Comparison of ENCODE assay signal across 17 cellular contexts in the genomic region with DNA sequence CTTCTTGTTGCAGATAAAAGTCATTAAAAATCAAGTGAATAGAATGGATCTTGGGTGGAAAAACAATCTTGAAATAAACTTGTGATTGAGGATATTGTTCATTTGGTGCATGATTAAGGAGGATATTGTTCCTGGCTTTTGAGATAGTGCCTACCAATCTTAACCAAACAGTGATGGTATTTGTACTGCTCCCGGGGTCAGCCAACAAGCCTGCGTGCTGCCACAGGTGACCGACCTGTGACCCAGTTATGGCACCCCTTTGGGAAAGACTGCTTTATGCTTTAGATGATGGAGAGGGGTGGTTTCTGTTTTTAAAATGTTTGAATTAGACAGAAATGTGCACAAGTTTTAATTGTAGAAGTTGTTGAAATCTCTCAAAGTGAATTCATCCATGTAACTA. TPM values are rescaled to one million over a fixed set of nuclear protein-coding genes. Genes with fewer than 3 reads are reported as not detected.
DNase-seq lines count a peak whose midpoint lies in the region; ATAC-seq, FAIRE-seq and TF ChIP-seq lines count a peak whose summit lies in the region.
"Had no signal": no experiment of that assay in that cellular context is flagged by ENCODE, and none has a peak within 500 bp of the region (broad histone marks: within the 10 kb centered on the region; RNA-seq: fewer than 3 reads in every experiment).

No MANE protein-coding gene starts in this region.

- H4K20me1 ChIP-seq in HepG2 (ENCODE audit: insufficient read depth, low read length) (no peaks in the 10 kb centered on the region), mammary epithelial cell (ENCODE audit: insufficient read depth, low read length) (no peaks in the 10 kb centered on the region), osteoblast (ENCODE audit: insufficient read depth, low read length) (no peaks in the 10 kb centered on the region)

- no peak overlapping the region for H3K4me3 ChIP-seq in liver (ENCODE audit: low read depth in 1 of 3, low read length in 3 of 3)
- H3K4me3 ChIP-seq in HepG2 (replicated peaks in 1 of 3; ENCODE audit: insufficient read depth in 1 of 3, low read depth in 2 of 3, low read length in 3 of 3) = no peak overlapping the region
- no peak overlapping the region for H3K4me3 ChIP-seq in mammary epithelial cell (replicated peaks in 1 of 3; ENCODE audit: insufficient read depth in 1 of 3, low read depth in 2 of 3, low read length in 3 of 3)
- H3K4me3 ChIP-seq in stomach = no peak overlapping the region
- no peak overlapping the region for H3K4me3 ChIP-seq in osteoblast (ENCODE audit: insufficient read depth, low read length)
- H3K4me3 ChIP-seq: GM23248, HAP-1 had no signal

- no peak overlapping the region for H3K9ac ChIP-seq in liver (ENCODE audit: low read depth in 1 of 2, low read length in 2 of 2)
- no peak overlapping the region for H3K9ac ChIP-seq in HepG2 (ENCODE audit: insufficient read depth, low read depth, low read length)
- H3K9ac ChIP-seq in mammary epithelial cell (ENCODE audit: insufficient read depth, low read length) = no peak overlapping the region
- H3K9ac ChIP-seq: GM23248 had no signal

- H3K27ac ChIP-seq in liver (ENCODE audit: low read depth in 1 of 2, low read length in 2 of 2) = no peak overlapping the region
- H3K27ac ChIP-seq in HepG2 (ENCODE audit: extremely low read length, insufficient read depth, low read length) = no peak overlapping the region
- no peak overlapping the region for H3K27ac ChIP-seq in mammary epithelial cell (ENCODE audit: insufficient read depth, low read depth, low read length)
- H3K27ac ChIP-seq in stomach = peak overlapping the region in 4 of 5 donors; percentile 51 to 67 (median 60)
- no peak overlapping the region for H3K27ac ChIP-seq in osteoblast (ENCODE audit: low read depth, low read length)
- H3K27ac ChIP-seq: C4-2B, GM23248 had no signal

- dilution Hi-C loops in mammary epithelial cell (cut with HindIII; ENCODE audit: low sequenced_read_pairs) = no loop called here

- no peak for TF ChIP-seq POLR2A in HepG2 (IDR thresholded peaks at IDR 0.05; ENCODE audit: insufficient read depth in 1 of 2, low read depth in 2 of 2, low read length in 2 of 2)
- no peak for TF ChIP-seq POLR2A in stomach (IDR thresholded peaks at IDR 0.05)

- no peak for DNase-seq in HepG2 (ENCODE audit: low spot score)
- no peak for DNase-seq in mammary epithelial cell
- DNase-seq in stomach = no peak
- DNase-seq in foreskin melanocyte = no peak
- DNase-seq in osteoblast (ENCODE audit: insufficient read length, low spot score, missing footprints) = no peak
- DNase-seq in middle frontal gyrus (ENCODE audit: extremely low spot score, low spot score) = no peak
- DNase-seq: ACHN; Caco-2; CD4-positive, alpha-beta T cell had no signal

- H3K79me2 ChIP-seq in HepG2 (ENCODE audit: insufficient read depth, low read length) (no peaks in the 10 kb centered on the region), mammary epithelial cell (ENCODE audit: insufficient read depth, low read length) (no peaks in the 10 kb centered on the region), osteoblast (ENCODE audit: insufficient read depth, low read length) (no peaks in the 10 kb centered on the region)

- TF ChIP-seq EP300 in HepG2 (IDR thresholded peaks at IDR 0.05; ENCODE audit: low read depth in 2 of 2, low read length in 2 of 2) = no peak
- no peak for TF ChIP-seq EP300 in HepG2 (CRISPR knock-in tag; IDR thresholded peaks at IDR 0.05; ENCODE audit: borderline replicate concordance)
- TF ChIP-seq EP300 in stomach (IDR thresholded peaks at IDR 0.05) = no peak

- no TSS peak for BruUV-seq in HepG2 (replicated peaks; lab: Mats Ljungman, UMichigan)
- BruUV-seq in mammary epithelial cell (replicated peaks; lab: Mats Ljungman, UMichigan) = no TSS peak

- no peak for FAIRE-seq in HepG2 (lab: Jason Lieb, UNC)
- FAIRE-seq: D721Med, G401.6, GM12891, GM19239 had no signal

- H3K4me2 ChIP-seq in HepG2 (ENCODE audit: low read depth, low read length) (no peak overlapping the region), mammary epithelial cell (ENCODE audit: insufficient read depth, low read depth, low read length) (peak overlapping the region; percentile 41), osteoblast (ENCODE audit: insufficient read depth, low read length) (no peak overlapping the region)

- ATAC-seq in HepG2 = no peak

- in situ Hi-C loops in HepG2 (cut with HindIII; ENCODE audit: extremely low pct_ligation_motif_present, low pct_unique_long_range_greater_than_20kb) = loop anchor here (25.0 kb wide), 1 partner anchor 619 kb away; no protein-coding TSS in a partner anchor
- in situ Hi-C loops in mammary epithelial cell (cut with MboI; ENCODE audit: low sequenced_read_pairs in 2 of 2) = loop anchor here in 1 of 2 donors (25.0 kb wide), 3 partner anchors 994 to 1244 kb away; partner anchors contain the start of gene PRKAB1

- no peaks in the 10 kb centered on the region for H3K4me1 ChIP-seq in liver (ENCODE audit: control insufficient read depth in 4 of 4, insufficient read depth in 4 of 4, low read length in 3 of 4)
- H3K4me1 ChIP-seq in HepG2 (ENCODE audit: insufficient read depth, low read length) = peaks cover 15% of the 10 kb centered on the region
- H3K4me1 ChIP-seq in mammary epithelial cell (ENCODE audit: insufficient read depth, low read length) = peaks cover 15% of the 10 kb centered on the region
- peaks cover 7 to 19% (median 15%) of the 10 kb centered on the region in 4 donors for H3K4me1 ChIP-seq in stomach
- H3K4me1 ChIP-seq in osteoblast (ENCODE audit: insufficient read depth, low read length) = peaks cover 6% of the 10 kb centered on the region
- H3K4me1 ChIP-seq: Caco-2, HAP-1 had no signal

- POLR2A ChIA-PET in HepG2 (lab: Yijun Ruan, JAX) = no interaction called here

- CTCF ChIA-PET in HepG2 (lab: Yijun Ruan, JAX; ENCODE audit: low intra/inter-chr PET ratio, low total read pairs) (no interaction called here), mammary epithelial cell (lab: Charles Lee; ENCODE audit: low non-redundant PET) (no interaction called here)

- intact Hi-C loops in HepG2 (cut with micrococcal nuclease; ENCODE audit: unreplicated experiment) = no loop called here
- intact Hi-C loops in mammary epithelial cell (cut with micrococcal nuclease) = no loop called here
- intact Hi-C loops in stomach (cut with DNase I; ENCODE audit: low total_unique reads) = no loop called here

- TF ChIP-seq CTCF in liver (IDR thresholded peaks at IDR 0.05; ENCODE audit: low read depth, low read length, missing input control) (no peak), HepG2 (CRISPR knock-in tag; IDR thresholded peaks at IDR 0.05) (no peak), mammary epithelial cell (conservative IDR thresholded peaks at IDR 0.05 in 1 of 2, IDR thresholded peaks at IDR 0.05 in 1 of 2; ENCODE audit: extremely low read depth in 1 of 2, insufficient read depth in 1 of 2, low read depth in 1 of 2, low read length in 2 of 2) (no peak), stomach (IDR thresholded peaks at IDR 0.05) (no peak), osteoblast (IDR thresholded peaks at IDR 0.05; ENCODE audit: extremely low read depth, low read depth, low read length) (no peak)

- 44% methylated on average over 3 of the region's 3 CpGs for WGBS in liver
- WGBS in HepG2 (ENCODE audit: low lambda C conversion rate) = 96% methylated on average over 3 of the region's 3 CpGs
- WGBS in mammary epithelial cell (ENCODE audit: low coverage, missing lambda C conversion rate) = 97% methylated on average over 3 of the region's 3 CpGs
- 32 to 64% (median 54%) methylated on average over 3 of the region's 3 CpGs for WGBS in stomach, 5 donors

- H3K36me3 ChIP-seq in liver (ENCODE audit: control insufficient read depth in 4 of 4, insufficient read depth in 3 of 4, low read depth in 1 of 4, low read length in 3 of 4) (peaks cover 0 to 35% (median 27%) of the 10 kb centered on the region in 4 donors), HepG2 (replicated peaks in 1 of 2; ENCODE audit: control insufficient read depth in 1 of 2, insufficient read depth in 2 of 2, low read length in 2 of 2) (peaks cover 2 to 24% of the 10 kb centered on the region in 2 experiments; a peak in 4 of 5 replicates), mammary epithelial cell (ENCODE audit: insufficient read depth, low read length) (peaks cover 8% of the 10 kb centered on the region), stomach (peaks cover 19 to 47% (median 44%) of the 10 kb centered on the region in 4 donors), osteoblast (ENCODE audit: insufficient read depth, low read length) (peaks cover 31% of the 10 kb centered on the region)

- H3K9me3 ChIP-seq in liver (ENCODE audit: control insufficient read depth in 4 of 4, low read length in 3 of 4) (no peaks in the 10 kb centered on the region), HepG2 (ENCODE audit: low read length) (no peaks in the 10 kb centered on the region), mammary epithelial cell (replicated peaks; ENCODE audit: insufficient read depth, low read length) (no peaks in the 10 kb centered on the region), stomach (no peaks in the 10 kb centered on the region), osteoblast (ENCODE audit: low read depth, low read length) (no peaks in the 10 kb centered on the region)
- H3K9me3 ChIP-seq: Caco-2, HAP-1 had no signal

- H3K27me3 ChIP-seq in liver (ENCODE audit: control insufficient read depth in 4 of 4, insufficient read depth in 4 of 4, low read length in 3 of 4) (no peaks in the 10 kb centered on the region), HepG2 (ENCODE audit: control insufficient read depth in 1 of 2, insufficient read depth in 2 of 2, low read length in 2 of 2) (no peaks in the 10 kb centered on the region), mammary epithelial cell (ENCODE audit: insufficient read depth, low read length) (no peaks in the 10 kb centered on the region), stomach (no peaks in the 10 kb centered on the region), osteoblast (ENCODE audit: insufficient read depth, low read length) (no peaks in the 10 kb centered on the region)

- TF ChIP-seq RAD21 in liver (IDR thresholded peaks at IDR 0.05) (no peak), HepG2 (CRISPR knock-in tag; IDR thresholded peaks at IDR 0.05) (no peak)

- H2AFZ ChIP-seq in HepG2 (ENCODE audit: low read length) (no peak overlapping the region), mammary epithelial cell (ENCODE audit: low read depth, low read length) (no peak overlapping the region), osteoblast (ENCODE audit: low read length) (no peak overlapping the region)
- H2AFZ ChIP-seq: GM23248 had no signal

RNA-seq across cellular contexts. Expression of gene SUDS3, which starts 41.6 kb away (rescaled TPM):
- total RNA-seq in liver (10 to 100 TPM; 17.4 to 22.8 TPM), HepG2 (2016; rRNA removed; fragmentation: Illumina TruSeq; extraction: Trizol) (33.1 and 37.8 TPM in 2 replicates), mammary epithelial cell (10 to 100 TPM; 30.3 to 48.7 TPM), stomach (100 to 1,000 TPM in 1 of 5 donors, 10 to 100 TPM in 4; 22.6 to 122 (median 71.8) TPM), osteoblast (25.9 and 29.7 TPM in 2 replicates)
- polyA plus RNA-seq in liver (1 to 10 TPM; 6.7 to 7.2 TPM), HepG2 (2011; rRNA removed) (17.7 and 20.2 TPM in 2 replicates), mammary epithelial cell (13.0 TPM), stomach (10 to 100 TPM; 10.8 to 15.4 (median 11.5) TPM)
- 4.5 and 5.5 TPM in 2 replicates for total RNA-seq in HepG2 (2016; cell fraction: cytosol; rRNA removed; fragmentation: Illumina TruSeq; extraction: Trizol; ENCODE audit: low read depth)
- 32.2 and 39.3 TPM in 2 replicates for total RNA-seq in HepG2 (2016; cell fraction: insoluble cytoplasmic fraction; rRNA removed; fragmentation: Illumina TruSeq; extraction: Trizol)
- total RNA-seq in HepG2 (2016; cell fraction: membrane; rRNA removed; fragmentation: Illumina TruSeq; extraction: Trizol) = 14.7 and 16.1 TPM in 2 replicates
- total RNA-seq in HepG2 (2016; cell fraction: nucleus; rRNA removed; fragmentation: Illumina TruSeq; extraction: Trizol) = 27.5 and 30.8 TPM in 2 replicates
- polyA plus RNA-seq in HepG2 (2011; cell fraction: cytosol; rRNA removed) = 8.1 and 11.4 TPM in 2 replicates
- 25.3 and 28.4 TPM in 2 replicates for polyA plus RNA-seq in HepG2 (2011; cell fraction: nucleus; rRNA removed)
- 12.1 and 13.1 TPM in 2 replicates for polyA plus RNA-seq in HepG2 (2012)
- 3.0 and 3.4 TPM in 2 replicates for polyA plus RNA-seq in HepG2 (2016; cell fraction: cytosol; fragmentation: Illumina TruSeq; extraction: Trizol; ENCODE audit: low read depth)
- 29.2 and 31.0 TPM in 2 replicates for polyA plus RNA-seq in HepG2 (2016; cell fraction: insoluble cytoplasmic fraction; fragmentation: Illumina TruSeq; extraction: Trizol; ENCODE audit: low read depth)
- 7.8 and 8.6 TPM in 2 replicates for polyA plus RNA-seq in HepG2 (2016; cell fraction: membrane; fragmentation: Illumina TruSeq; extraction: Trizol; ENCODE audit: low read depth)
- 37.3 and 40.5 TPM in 2 replicates for polyA plus RNA-seq in HepG2 (2016; cell fraction: nucleus; fragmentation: Illumina TruSeq; extraction: Trizol; ENCODE audit: insufficient read depth, low read depth)
- polyA minus RNA-seq in HepG2 (2011; rRNA and poly(A)+ RNA removed; ENCODE audit: low replicate concordance) = 19.1 and 23.0 TPM in 2 replicates
- 10.3 and 12.4 TPM in 2 replicates for polyA minus RNA-seq in HepG2 (2011; cell fraction: cytosol; rRNA and poly(A)+ RNA removed)
- 28.8 and 31.8 TPM in 2 replicates for polyA minus RNA-seq in HepG2 (2011; cell fraction: nucleus; rRNA and poly(A)+ RNA removed)
- 21.1 TPM for polyA minus RNA-seq in mammary epithelial cell

RNA-seq across cellular contexts. Expression of gene TAOK3, which starts 45.2 kb away (rescaled TPM):
- total RNA-seq in liver = 10 to 100 TPM; 13.6 to 28.6 TPM
- 10 to 100 TPM in 1 of 2 donors, 1 to 10 TPM in 1; 6.7 to 25.3 TPM for polyA plus RNA-seq in liver
- 12.3 and 16.5 TPM in 2 replicates for total RNA-seq in HepG2 (2016; rRNA removed; fragmentation: Illumina TruSeq; extraction: Trizol)
- 2.5 and 3.7 TPM in 2 replicates for total RNA-seq in HepG2 (2016; cell fraction: cytosol; rRNA removed; fragmentation: Illumina TruSeq; extraction: Trizol; ENCODE audit: low read depth)
- 10.0 and 19.2 TPM in 2 replicates for total RNA-seq in HepG2 (2016; cell fraction: insoluble cytoplasmic fraction; rRNA removed; fragmentation: Illumina TruSeq; extraction: Trizol)
- total RNA-seq in HepG2 (2016; cell fraction: membrane; rRNA removed; fragmentation: Illumina TruSeq; extraction: Trizol) = 6.8 and 6.9 TPM in 2 replicates
- 14.9 and 15.7 TPM in 2 replicates for total RNA-seq in HepG2 (2016; cell fraction: nucleus; rRNA removed; fragmentation: Illumina TruSeq; extraction: Trizol)
- polyA plus RNA-seq in HepG2 (2011; rRNA removed) = 8.5 and 10.4 TPM in 2 replicates
- polyA plus RNA-seq in HepG2 (2011; cell fraction: cytosol; rRNA removed) = 5.9 and 11.1 TPM in 2 replicates
- 11.8 and 13.6 TPM in 2 replicates for polyA plus RNA-seq in HepG2 (2011; cell fraction: nucleus; rRNA removed)
- 9.5 and 10.2 TPM in 2 replicates for polyA plus RNA-seq in HepG2 (2012)
- 0.64 and 0.66 TPM in 2 replicates for polyA plus RNA-seq in HepG2 (2016; cell fraction: cytosol; fragmentation: Illumina TruSeq; extraction: Trizol; ENCODE audit: low read depth)
- polyA plus RNA-seq in HepG2 (2016; cell fraction: insoluble cytoplasmic fraction; fragmentation: Illumina TruSeq; extraction: Trizol; ENCODE audit: low read depth) = 19.3 and 19.4 TPM in 2 replicates
- polyA plus RNA-seq in HepG2 (2016; cell fraction: membrane; fragmentation: Illumina TruSeq; extraction: Trizol; ENCODE audit: low read depth) = 2.8 and 3.6 TPM in 2 replicates
- 16.3 and 22.1 TPM in 2 replicates for polyA plus RNA-seq in HepG2 (2016; cell fraction: nucleus; fragmentation: Illumina TruSeq; extraction: Trizol; ENCODE audit: insufficient read depth, low read depth)
- 20.1 and 23.9 TPM in 2 replicates for polyA minus RNA-seq in HepG2 (2011; rRNA and poly(A)+ RNA removed; ENCODE audit: low replicate concordance)
- 6.3 and 9.3 TPM in 2 replicates for polyA minus RNA-seq in HepG2 (2011; cell fraction: cytosol; rRNA and poly(A)+ RNA removed)
- 22.1 and 24.2 TPM in 2 replicates for polyA minus RNA-seq in HepG2 (2011; cell fraction: nucleus; rRNA and poly(A)+ RNA removed)
- 10 to 100 TPM; 35.5 to 53.4 TPM for total RNA-seq in mammary epithelial cell
- polyA plus RNA-seq in mammary epithelial cell = 35.8 TPM
- polyA minus RNA-seq in mammary epithelial cell = 122 TPM
- 100 to 1,000 TPM in 1 of 5 donors, 10 to 100 TPM in 4; 14.2 to 131 (median 49.4) TPM for total RNA-seq in stomach
- 10 to 100 TPM in 2 of 3 donors, 1 to 10 TPM in 1; 7.5 to 12.3 (median 11.6) TPM for polyA plus RNA-seq in stomach
- 27.9 and 34.8 TPM in 2 replicates for total RNA-seq in osteoblast

Comparison
In these comparisons a context has a peak if more than half of its experiments do, and no peak if none do; other contexts are left out.
1. H3K27ac ChIP-seq: peak in stomach (4 of 5); none in liver (0 of 2), HepG2 (single experiment), mammary epithelial cell (single experiment) and osteoblast (single experiment).